Comparison of ENCODE assay signal across 9 cellular contexts in genomic region chr10:14554843-14555205, GRCh38.
DNase-seq lines count a peak whose midpoint lies in the region; ATAC-seq and TF ChIP-seq lines count a peak whose summit lies in the region.
"Had no signal": no experiment of that assay in that cellular context is flagged by ENCODE, and none has a peak within 500 bp of the region (broad histone marks: within the 10 kb centered on the region; RNA-seq: fewer than 3 reads in every experiment).

No MANE protein-coding gene starts in this region.

- ATAC-seq in CD4-positive, alpha-beta T cell (ENCODE audit: poor library complexity) = peak; percentile 38
- ATAC-seq in HG02981 (IDR thresholded peaks at IDR 0.05; ENCODE audit: unreplicated experiment) = no peak

- CTCF ChIA-PET in CD4-positive, alpha-beta T cell (lab: Charles Lee) = interaction anchor here (0.8 to 1.3 kb wide), 4 partner anchors 10 to 283 kb away, joined by 3 to 7 read pairs (median 3); partner anchors contain the start of genes CDNF, HSPA14 and MSANTD7

- H3K9me3 ChIP-seq in CD4-positive, alpha-beta T cell (ENCODE audit: control insufficient read depth, low read length) = no peaks in the 10 kb centered on the region
- H3K9me3 ChIP-seq: ascending aorta had no signal

- peaks cover 98% of the 10 kb centered on the region for H3K4me1 Mint-ChIP-seq in CD4-positive, alpha-beta T cell (ENCODE audit: low read depth)
- H3K4me1 Mint-ChIP-seq in nephron progenitor cell = peaks cover 77% of the 10 kb centered on the region

- peaks cover 73% of the 10 kb centered on the region for H3K36me3 Mint-ChIP-seq in CD4-positive, alpha-beta T cell (ENCODE audit: low read depth)
- peaks cover 11% of the 10 kb centered on the region for H3K36me3 Mint-ChIP-seq in nephron progenitor cell (ENCODE audit: low read depth)

- H3K4me3 Mint-ChIP-seq in CD4-positive, alpha-beta T cell = peak overlapping the region; percentile 65
- no peak overlapping the region for H3K4me3 Mint-ChIP-seq in nephron progenitor cell

- TF ChIP-seq CTCF in CD4-positive, alpha-beta T cell (IDR thresholded peaks at IDR 0.05) = no peak
- no peak for TF ChIP-seq CTCF in nephron progenitor cell (IDR thresholded peaks at IDR 0.05)

- no peak for DNase-seq in CD4-positive, alpha-beta T cell
- DNase-seq in NCI-H69 (lab: John Stamatoyannopoulos, UW) (peak; percentile 2), dermis microvascular lymphatic vessel endothelial cell (ENCODE audit: low read depth in 2 of 2) (peak; percentile 51 to 73), nephron progenitor cell (no peak), GM03348 (ENCODE audit: low spot score) (no peak), D341Med (ENCODE audit: low spot score) (no peak)
- no peak for DNase-seq in activated CD4-positive, alpha-beta T cell treated with anti-CD3 and anti-CD28 coated beads for 4 hours

- peak overlapping the region; percentile 42 for H3K27ac ChIP-seq in CD4-positive, alpha-beta T cell (ENCODE audit: low read depth, low read length)

- no peaks in the 10 kb centered on the region for H3K27me3 ChIP-seq in CD4-positive, alpha-beta T cell (ENCODE audit: control insufficient read depth, insufficient read depth, low read length)
- H3K27me3 ChIP-seq: ascending aorta had no signal

- intact Hi-C loops in CD4-positive, alpha-beta T cell (cut with DNase I, micrococcal nuclease) = loop anchor here in 1 of 2 experiments (2.0 to 10.0 kb wide), 2 partner anchors 16 to 550 kb away; no protein-coding TSS in a partner anchor

- H3K27me3 Mint-ChIP-seq in CD4-positive, alpha-beta T cell = no peaks in the 10 kb centered on the region
- H3K27me3 Mint-ChIP-seq in nephron progenitor cell (ENCODE audit: low read depth, poor library complexity) = peaks cover 3% of the 10 kb centered on the region

- H3K9me3 Mint-ChIP-seq in CD4-positive, alpha-beta T cell = no peaks in the 10 kb centered on the region
- no peaks in the 10 kb centered on the region for H3K9me3 Mint-ChIP-seq in nephron progenitor cell

- POLR2A ChIA-PET in CD4-positive, alpha-beta T cell (lab: Charles Lee) = interaction anchor here (1.0 to 2.9 kb wide), 9 partner anchors 8 to 324 kb away, joined by 3 to 32 read pairs (median 11); partner anchors contain the start of genes CDNF, HSPA14, MSANTD7 and SUV39H2

- H3K27ac Mint-ChIP-seq in CD4-positive, alpha-beta T cell = peak overlapping the region; percentile 98
- H3K27ac Mint-ChIP-seq in nephron progenitor cell = peak overlapping the region; percentile 24

Comparison
In these comparisons a context has a peak if more than half of its experiments do, and no peak if none do; other contexts are left out.
1. DNase-seq: peak in NCI-H69 (single experiment) and dermis microvascular lymphatic vessel endothelial cell (2 of 2); none in CD4-positive, alpha-beta T cell (0 of 10), nephron progenitor cell (single experiment), GM03348 (single experiment), D341Med (single experiment) and activated CD4-positive, alpha-beta T cell treated with anti-CD3 and anti-CD28 coated beads for 4 hours (0 of 2).